In the genomic region with DNA sequence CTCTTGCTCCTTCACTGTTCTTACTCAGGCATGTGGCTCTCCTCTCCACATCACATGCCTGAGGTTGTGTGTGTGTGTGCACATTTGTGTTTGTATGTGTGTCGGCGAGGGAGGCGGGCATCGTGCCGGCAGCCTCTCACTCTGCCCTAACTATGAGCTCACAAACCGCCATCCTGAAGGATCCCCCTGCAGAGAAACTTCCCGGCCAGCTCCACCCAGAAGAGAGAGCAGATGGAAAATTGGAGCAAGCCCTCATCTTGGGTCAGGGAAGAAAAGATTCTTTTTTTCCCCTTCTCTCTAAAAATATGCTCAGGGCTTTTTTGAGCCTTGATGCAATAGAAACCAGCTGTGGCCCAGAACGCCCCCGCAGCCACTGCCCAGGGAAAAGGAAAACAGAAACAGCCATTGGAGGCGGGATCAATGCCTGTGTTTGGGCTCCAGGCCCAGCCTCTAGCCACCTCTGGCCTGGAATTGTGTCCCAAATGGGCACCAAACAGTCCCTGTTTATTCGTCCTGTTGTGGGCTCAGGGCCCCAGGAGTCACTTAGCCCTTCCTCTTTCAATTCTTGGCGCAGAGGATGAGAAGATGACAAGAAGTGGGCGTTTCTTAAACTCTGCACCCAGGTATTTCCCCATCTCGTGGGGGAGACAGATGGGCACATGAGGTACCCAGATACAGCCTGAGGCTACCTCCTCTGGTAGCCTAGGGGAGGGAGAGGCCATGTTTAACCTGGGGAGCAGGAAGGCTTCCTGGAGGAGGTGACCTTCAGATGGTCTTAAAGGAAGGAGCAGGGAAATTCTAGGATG, we compare ENCODE assay signal across 8 cellular contexts.
A peak's percentile ranks its signal among the peaks of the same experiment; 100 is the strongest.
DNase-seq lines count a peak whose midpoint lies in the region; ATAC-seq, FAIRE-seq and TF ChIP-seq lines count a peak whose summit lies in the region.

No MANE protein-coding gene starts in this region.

- POLR2A ChIA-PET in A549 (lab: Yijun Ruan, JAX) = no interaction called here

- H3K27ac Mint-ChIP-seq in type B pancreatic cell = peak overlapping the region; percentile 82

- H3K36me3 ChIP-seq in right lobe of liver = no peaks in the 10 kb centered on the region

- H3K9me3 ChIP-seq in A549 (no peaks in the 10 kb centered on the region), right lobe of liver (no peaks in the 10 kb centered on the region)

- intact Hi-C loops in right lobe of liver (cut with DNase I) = no loop called here

- H3K4me3 Mint-ChIP-seq in type B pancreatic cell = no peak overlapping the region

- FAIRE-seq in A549 (lab: Jason Lieb, UNC) = no peak

- CTCF ChIA-PET in A549 (lab: Yijun Ruan, JAX) = interaction anchor here (0.7 to 3.1 kb wide), 6 partner anchors 10 to 43 kb away, joined by 3 to 16 read pairs (median 4); no protein-coding TSS in a partner anchor

- TF ChIP-seq POLR2A in A549 (IDR thresholded peaks at IDR 0.05; ENCODE audit: low read length) = no peak
- TF ChIP-seq POLR2A in right lobe of liver (IDR thresholded peaks at IDR 0.05) = no peak

- H3K36me3 Mint-ChIP-seq in type B pancreatic cell = no peaks in the 10 kb centered on the region

- H3K4me2 ChIP-seq in A549 = no peak overlapping the region

- H3K4me1 Mint-ChIP-seq in type B pancreatic cell (ENCODE audit: unreplicated experiment) = peaks cover 48% of the 10 kb centered on the region

- no peak overlapping the region for H3K27ac ChIP-seq in A549
- H3K27ac ChIP-seq in adipose tissue (ENCODE audit: low read depth, low read length) = peak overlapping the region; percentile 31
- H3K27ac ChIP-seq in right lobe of liver = peak overlapping the region; percentile 61 to 90 (median 80)

- TF ChIP-seq RAD21 in A549 (conservative IDR thresholded peaks at IDR 0.05 in 1 of 2, IDR thresholded peaks at IDR 0.05 in 1 of 2) = no peak

- H3K27me3 ChIP-seq in right lobe of liver = no peaks in the 10 kb centered on the region

- no peak for TF ChIP-seq EP300 in A549 (IDR thresholded peaks at IDR 0.05)

- TF ChIP-seq CTCF in A549 (IDR thresholded peaks at IDR 0.05) = no peak
- no peak for TF ChIP-seq CTCF in right lobe of liver (IDR thresholded peaks at IDR 0.05)
- TF ChIP-seq CTCF in type B pancreatic cell (conservative IDR thresholded peaks at IDR 0.05) = no peak

- ATAC-seq in A549 = no peak
- ATAC-seq in GM21360 (IDR thresholded peaks at IDR 0.05; ENCODE audit: unreplicated experiment) = peak; percentile 63
- ATAC-seq in right lobe of liver = peak; percentile 74 to 86 (median 76)
- no peak for ATAC-seq in HG03378 (IDR thresholded peaks at IDR 0.05; ENCODE audit: unreplicated experiment)
- ATAC-seq in esophagus mucosa = no peak

- H3K4me3 ChIP-seq in A549 = no peak overlapping the region
- no peak overlapping the region for H3K4me3 ChIP-seq in right lobe of liver

- WGBS in A549 (ENCODE audit: missing lambda C conversion rate) = 77% methylated on average over 14 of the region's 14 CpGs
- 33 to 50% (median 39%) methylated on average over 14 of the region's 14 CpGs for WGBS in adipose tissue, 3 donors
- WGBS in right lobe of liver (ENCODE audit: insufficient coverage, low coverage, low lambda C conversion rate, missing lambda C conversion rate) = 9% methylated on average over 8 of the region's 14 CpGs

- no peaks in the 10 kb centered on the region for H3K9me3 Mint-ChIP-seq in type B pancreatic cell

- H3K4me1 ChIP-seq in A549 = peaks cover 9% of the 10 kb centered on the region
- H3K4me1 ChIP-seq in right lobe of liver = peaks cover 0 to 44% (median 20%) of the 10 kb centered on the region in 4 donors

- H3K27me3 Mint-ChIP-seq in type B pancreatic cell = no peaks in the 10 kb centered on the region

- DNase-seq in A549 (ENCODE audit: low read depth in 1 of 2, low spot score in 1 of 2) = no peak
- DNase-seq in right lobe of liver = peak; percentile 78 to 81 (median 80)
- no peak for DNase-seq in type B pancreatic cell (ENCODE audit: extremely low spot score, unreplicated experiment)
- DNase-seq in NCI-H1105 (lab: John Stamatoyannopoulos, UW) = no peak

TF ChIP-seq in A549, 52 proteins besides CTCF, POLR2A, EP300 and RAD21:
- no peak for TF ChIP-seq ZSCAN20 (CRISPR knock-in tag; IDR thresholded peaks at IDR 0.05)
- no peak for TF ChIP-seq HOXA7 (CRISPR knock-in tag; IDR thresholded peaks at IDR 0.05)
- TF ChIP-seq ZFP36 (IDR thresholded peaks at IDR 0.05; ENCODE audit: borderline replicate concordance, partially characterized antibody) = peak; percentile 17

Comparison
In these comparisons a context has a peak if more than half of its experiments do, and no peak if none do; other contexts are left out.
1. ATAC-seq: peak in GM21360 (single experiment) and right lobe of liver (4 of 4); none in A549 (0 of 2), HG03378 (single experiment) and esophagus mucosa (single experiment).
2. DNase-seq: peak in right lobe of liver (3 of 3); none in A549 (0 of 2), type B pancreatic cell (single experiment) and NCI-H1105 (single experiment).
3. H3K27ac ChIP-seq: peak in adipose tissue (single experiment) and right lobe of liver (3 of 3); none in A549 (0 of 2).